8 cellular contexts compared by ENCODE assay signal in genomic region chr12:80472912-80473500, GRCh38. TPM values are rescaled to one million over a fixed set of nuclear protein-coding genes. Genes with fewer than 3 reads are reported as not detected.
A peak's percentile ranks its signal among the peaks of the same experiment; 100 is the strongest.
DNase-seq lines count a peak whose midpoint lies in the region; ATAC-seq and TF ChIP-seq lines count a peak whose summit lies in the region.

No MANE protein-coding gene starts in this region.

- peak; percentile 62 for TF ChIP-seq CTCF in AG09309 (IDR thresholded peaks at IDR 0.05; ENCODE audit: control insufficient read depth, insufficient read depth, low read depth, low read length, missing control alignments)
- TF ChIP-seq CTCF in Panc1 (IDR thresholded peaks at IDR 0.05) = peak; percentile 52; the same call in 1 of the 2 replicates
- TF ChIP-seq CTCF in suprapubic skin (IDR thresholded peaks at IDR 0.05) = peak in 1 of 2 donors; percentile 18

- BruUV-seq in Panc1 (replicated peaks; lab: Mats Ljungman, UMichigan) = no TSS peak

- in situ Hi-C loops in Panc1 (cut with HindIII; ENCODE audit: low pct_unique_long_range_greater_than_20kb, low sequenced_read_pairs) = no loop called here

- no peak overlapping the region for H3K27ac Mint-ChIP-seq in effector memory CD8-positive, alpha-beta T cell

- WGBS in suprapubic skin = 8% methylated on average over 4 of the region's 4 CpGs

- no peaks in the 10 kb centered on the region for H3K27me3 Mint-ChIP-seq in effector memory CD8-positive, alpha-beta T cell

- POLR2A ChIA-PET in Panc1 (lab: Charles Lee) = no interaction called here

- peak; percentile 89 for ATAC-seq in GM18868 (IDR thresholded peaks at IDR 0.05; ENCODE audit: unreplicated experiment)
- ATAC-seq in Panc1 = no peak
- ATAC-seq in effector memory CD8-positive, alpha-beta T cell (replicated peaks) = no peak

- H3K36me3 Mint-ChIP-seq in effector memory CD8-positive, alpha-beta T cell (ENCODE audit: insufficient read depth) = no peaks in the 10 kb centered on the region

- CTCF ChIA-PET in Panc1 (lab: Charles Lee) = no interaction called here

- H3K4me3 Mint-ChIP-seq in effector memory CD8-positive, alpha-beta T cell = no peak overlapping the region

- H3K4me1 ChIP-seq in Panc1 (ENCODE audit: control insufficient read depth, insufficient read depth, low read length) (no peaks in the 10 kb centered on the region), suprapubic skin (no peaks in the 10 kb centered on the region)

- TF ChIP-seq EP300 in Ishikawa (IDR thresholded peaks at IDR 0.05; ENCODE audit: borderline replicate concordance) = no peak
- no peak for TF ChIP-seq EP300 in suprapubic skin (IDR thresholded peaks at IDR 0.05)

- TF ChIP-seq RAD21 in Ishikawa (IDR thresholded peaks at IDR 0.05; ENCODE audit: low read depth) = peak; percentile 69

- peaks cover 0 to 1% of the 10 kb centered on the region in 2 donors for H3K9me3 Mint-ChIP-seq in effector memory CD8-positive, alpha-beta T cell

- H3K36me3 ChIP-seq in Panc1 (ENCODE audit: control insufficient read depth, insufficient read depth, low read length) (no peaks in the 10 kb centered on the region), suprapubic skin (no peaks in the 10 kb centered on the region)

- peak; percentile 49 for DNase-seq in AG09309 (ENCODE audit: low read depth)
- DNase-seq in Panc1 (ENCODE audit: low read depth, low spot score) = peak; percentile 2
- DNase-seq in erythroblast (lab: John Stamatoyannopoulos, UW) = peak; percentile 47 to 49
- peak; percentile 58 for DNase-seq in renal cortical epithelial cell (ENCODE audit: low read depth)
- DNase-seq in suprapubic skin (ENCODE audit: low spot score in 2 of 2) = no peak
- no peak for DNase-seq in effector memory CD8-positive, alpha-beta T cell

- no peak for TF ChIP-seq POLR2A in erythroblast (IDR thresholded peaks at IDR 0.05; ENCODE audit: low read length)
- TF ChIP-seq POLR2A in suprapubic skin (IDR thresholded peaks at IDR 0.05) = no peak

- H3K9me3 ChIP-seq in Panc1 (ENCODE audit: control insufficient read depth, insufficient read depth, low read depth, low read length) (no peaks in the 10 kb centered on the region), suprapubic skin (no peaks in the 10 kb centered on the region)

- H3K4me1 Mint-ChIP-seq in effector memory CD8-positive, alpha-beta T cell (ENCODE audit: low read depth in 2 of 2) = no peaks in the 10 kb centered on the region

- H3K27me3 ChIP-seq in Panc1 (ENCODE audit: control insufficient read depth, insufficient read depth, low read length) (no peaks in the 10 kb centered on the region), suprapubic skin (no peaks in the 10 kb centered on the region)

- intact Hi-C loops in Panc1 (cut with micrococcal nuclease; ENCODE audit: unreplicated experiment) = loop anchor here (5.0 to 10.0 kb wide), 3 partner anchors 122 to 782 kb away; no protein-coding TSS in a partner anchor

- H3K27ac ChIP-seq in Panc1 (ENCODE audit: low read length) = no peak overlapping the region
- no peak overlapping the region for H3K27ac ChIP-seq in suprapubic skin

- H3K4me3 ChIP-seq in AG09309 (ENCODE audit: control insufficient read depth, low read depth, low read length) (no peak overlapping the region), Panc1 (ENCODE audit: low read depth in 2 of 2, low read length in 2 of 2) (no peak overlapping the region), suprapubic skin (no peak overlapping the region)

TF ChIP-seq in Ishikawa, 13 proteins besides CTCF, POLR2A, EP300 and RAD21:
- no peak for TF ChIP-seq YY1 (IDR thresholded peaks at IDR 0.05; ENCODE audit: low read depth)
- TF ChIP-seq CEBPB (IDR thresholded peaks at IDR 0.05) = no peak
- no peak for TF ChIP-seq REST (IDR thresholded peaks at IDR 0.05; ENCODE audit: low read depth)
- TF ChIP-seq ZBTB7A (IDR thresholded peaks at IDR 0.05; ENCODE audit: low read depth) = no peak
- TF ChIP-seq TEAD4 (IDR thresholded peaks at IDR 0.05) = 0 out of 2 replicates have a peak, but pooled peaks have one; percentile 25
- no peak for TF ChIP-seq USF1 (IDR thresholded peaks at IDR 0.05)
- no peak for TF ChIP-seq MAX (IDR thresholded peaks at IDR 0.05)
- no peak for TF ChIP-seq NFIC (IDR thresholded peaks at IDR 0.05)

RNA-seq across cellular contexts. Expression of gene PTPRQ, which starts 29.0 kb away (rescaled TPM):
- total RNA-seq in Panc1 (2021; ENCODE audit: unreplicated experiment) (not detected), renal cortical epithelial cell (0.17 and 0.20 TPM in 2 replicates), suprapubic skin (under 1 TPM in 3 of 4 donors, not detected in 1; 0.24 to 0.47 (median 0.30) TPM)
- polyA plus RNA-seq in Panc1 (2012; ENCODE audit: insufficient read length) = not detected

Comparison
In these comparisons a context has a peak if more than half of its experiments do, and no peak if none do; other contexts are left out.
1. DNase-seq: peak in AG09309 (single experiment), Panc1 (single experiment), erythroblast (2 of 2) and renal cortical epithelial cell (single experiment); none in suprapubic skin (0 of 2) and effector memory CD8-positive, alpha-beta T cell (0 of 3).